ENCODE assay signal across 27 cellular contexts in genomic region chr15:81050259-81050658, GRCh38.
"Had no signal": no experiment of that assay in that cellular context is flagged by ENCODE, and none has a peak within 500 bp of the region (broad histone marks: within the 10 kb centered on the region; RNA-seq: fewer than 3 reads in every experiment).

No MANE protein-coding gene starts in this region.

- FAIRE-seq: small intestine had no signal

- H3K9me3 ChIP-seq: ovary, psoas muscle, right lobe of liver, suprapubic skin, testis, transverse colon, upper lobe of right lung, uterus had no signal

- H3K4me3 ChIP-seq: neural progenitor cell, ovary, psoas muscle, right lobe of liver, sigmoid colon, suprapubic skin, testis, tibial artery, transverse colon, upper lobe of right lung, uterus had no signal

- H2AFZ ChIP-seq: neural progenitor cell, parathyroid adenoma had no signal

- H3K79me2 ChIP-seq: parathyroid adenoma had no signal

- H3K27ac ChIP-seq: neural progenitor cell, ovary, parathyroid adenoma, psoas muscle, right lobe of liver, sigmoid colon, suprapubic skin, testis, tibial artery, transverse colon, upper lobe of right lung, uterus had no signal

- H3K4me2 ChIP-seq: neural progenitor cell had no signal

- H3K9me3 Mint-ChIP-seq: nephron progenitor cell, neural progenitor cell, type B pancreatic cell had no signal

- H3K36me3 Mint-ChIP-seq: naive thymus-derived CD8-positive, alpha-beta T cell; natural killer cell treated with Interleukin-12 subunit alpha and Interleukin-12 subunit beta and Interleukin-15 and Interleukin-18, amount 100 ng/mL, for 72 hours; neural progenitor cell; stimulated activated memory B cell treated with anti-CD40 and anti-IgM and Interleukin-4, amounts not matched to agents 10 μg/mL and 1 μg/mL and 100 μg/mL, for 72 hours; type B pancreatic cell had no signal

- DNase-seq: naive thymus-derived CD8-positive, alpha-beta T cell; nephron progenitor cell; ovary; psoas muscle; right cardiac atrium; right lobe of liver; sigmoid colon; small intestine; stimulated activated CD4-positive, alpha-beta T cell treated with anti-CD3 and anti-CD28 coated beads, Interleukin-15, amount 100 ng/mL, for 24 hours; stimulated activated CD4-positive, alpha-beta T cell treated with anti-CD3 and anti-CD28 coated beads, Interleukin-4, amount 100 ng/mL, for 1 hour; stimulated activated CD4-positive, alpha-beta T cell treated with anti-CD3 and anti-CD28 coated beads, Interleukin-4, amount 100 ng/mL, for 4 hours; stimulated activated CD8-positive, alpha-beta memory T cell treated with anti-CD3 and anti-CD28 coated beads, Interleukin-4, amount 100 ng/mL, for 48 hours; stimulated activated naive CD4-positive, alpha-beta T cell; stimulated activated naive CD8-positive, alpha-beta T cell treated with anti-CD3 and anti-CD28 coated beads, Interleukin-15, amount 100 ng/mL, for 72 hours; stimulated activated naive CD8-positive, alpha-beta T cell treated with anti-CD3 and anti-CD28 coated beads, Interleukin-15, Interleukin-2, amounts not matched to agents 100 U/mL and 50 U/mL, for 24 hours; testis; tibial artery; transverse colon; upper lobe of right lung; uterus had no signal

- H3K27ac Mint-ChIP-seq: naive thymus-derived CD8-positive, alpha-beta T cell; natural killer cell treated with Interleukin-12 subunit alpha and Interleukin-12 subunit beta and Interleukin-15 and Interleukin-18, amount 100 ng/mL, for 72 hours; nephron progenitor cell; neural progenitor cell; progenitor cell of endocrine pancreas; stimulated activated memory B cell treated with anti-CD40 and anti-IgM and Interleukin-4, amounts not matched to agents 10 μg/mL and 1 μg/mL and 100 μg/mL, for 72 hours; stimulated activated naive CD8-positive, alpha-beta T cell treated with anti-CD3 and anti-CD28 coated beads, Interleukin-15, amount 100 ng/mL, for 72 hours; type B pancreatic cell had no signal

- H3K27me3 ChIP-seq: neural progenitor cell, ovary, right lobe of liver, sigmoid colon, suprapubic skin, testis, tibial artery, transverse colon, upper lobe of right lung, uterus had no signal

- H3K4me1 Mint-ChIP-seq: nephron progenitor cell had no signal

- H3K27me3 Mint-ChIP-seq: stimulated activated memory B cell treated with anti-CD40 and anti-IgM and Interleukin-4, amounts not matched to agents 10 μg/mL and 1 μg/mL and 100 μg/mL, for 72 hours; stimulated activated naive CD8-positive, alpha-beta T cell treated with anti-CD3 and anti-CD28 coated beads, Interleukin-15, amount 100 ng/mL, for 72 hours had no signal

- H3K4me1 ChIP-seq: neural progenitor cell, parathyroid adenoma, psoas muscle, sigmoid colon, suprapubic skin, testis, tibial artery, transverse colon, upper lobe of right lung, uterus had no signal

- H3K4me3 Mint-ChIP-seq: naive thymus-derived CD8-positive, alpha-beta T cell; natural killer cell treated with Interleukin-12 subunit alpha and Interleukin-12 subunit beta and Interleukin-15 and Interleukin-18, amount 100 ng/mL, for 72 hours; nephron progenitor cell; neural progenitor cell; stimulated activated memory B cell treated with anti-CD40 and anti-IgM and Interleukin-4, amounts not matched to agents 10 μg/mL and 1 μg/mL and 100 μg/mL, for 72 hours; stimulated activated naive CD8-positive, alpha-beta T cell treated with anti-CD3 and anti-CD28 coated beads, Interleukin-15, amount 100 ng/mL, for 72 hours; type B pancreatic cell had no signal

- H3K9ac ChIP-seq: neural progenitor cell, parathyroid adenoma had no signal

- H3K36me3 ChIP-seq: neural progenitor cell, ovary, right lobe of liver, sigmoid colon, suprapubic skin, tibial artery, transverse colon, upper lobe of right lung, uterus had no signal

- ATAC-seq: naive thymus-derived CD8-positive, alpha-beta T cell; natural killer cell treated with Interleukin-12 subunit alpha and Interleukin-12 subunit beta and Interleukin-15 and Interleukin-18, amount 100 ng/mL, for 72 hours; psoas muscle; right cardiac atrium; right lobe of liver; stimulated activated memory B cell treated with anti-CD40 and anti-IgM and Interleukin-4, amounts not matched to agents 10 μg/mL and 1 μg/mL and 100 μg/mL, for 72 hours; stimulated activated naive CD8-positive, alpha-beta T cell treated with anti-CD3 and anti-CD28 coated beads, Interleukin-15, amount 100 ng/mL, for 72 hours; stimulated activated naive CD8-positive, alpha-beta T cell treated with anti-CD3 and anti-CD28 coated beads, Interleukin-15, Interleukin-2, amounts not matched to agents 100 U/mL and 50 U/mL, for 24 hours; upper lobe of right lung had no signal
